In the genomic region with DNA sequence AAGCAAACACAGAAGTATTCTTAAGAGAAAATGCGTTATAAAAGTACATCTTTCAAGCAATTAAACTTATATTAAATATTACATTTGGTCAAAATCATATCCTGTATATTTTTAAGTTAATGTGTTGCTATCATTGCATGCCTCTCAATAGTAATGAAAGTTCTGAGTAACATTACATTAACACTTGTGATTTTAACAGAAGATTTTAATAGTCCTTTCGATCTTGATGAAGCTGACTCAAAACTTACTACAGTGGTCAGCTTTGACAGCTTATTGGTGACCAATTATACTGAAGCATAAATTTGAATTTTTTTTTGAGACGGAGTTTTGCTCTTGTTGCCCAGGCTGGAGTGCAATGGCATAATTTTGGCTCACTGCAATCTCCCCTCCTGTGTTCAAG, we compare ENCODE assay signal across 28 cellular contexts.
"Had no signal": no experiment of that assay in that cellular context is flagged by ENCODE, and none has a peak within 500 bp of the region (broad histone marks: within the 10 kb centered on the region; RNA-seq: fewer than 3 reads in every experiment).

No MANE protein-coding gene starts in this region.

- DNase-seq: activated effector memory CD4-positive, alpha-beta T cell treated with anti-CD3 and anti-CD28 coated beads, Interleukin-2, amount 50 U/mL, for 16 hours; activated effector memory CD4-positive, alpha-beta T cell treated with Interleukin-2 at 50 U/mL for 16 hours; activated gamma-delta T cell; activated gamma-delta T cell treated with Interleukin-2 at 50 U/mL for 16 hours; activated naive CD4-positive, alpha-beta T cell; activated naive CD4-positive, alpha-beta T cell treated with anti-CD3 and anti-CD28 coated beads for 36 hours; activated naive CD4-positive, alpha-beta T cell treated with anti-CD3 and anti-CD28 coated beads, Interleukin-2, amount 10 ng/mL, durations not matched to agents 7 days and 5 days; activated naive CD4-positive, alpha-beta T cell treated with anti-CD3 and anti-CD28 coated beads, Interleukin-2, amount 50 U/mL, for 16 hours; activated naive CD4-positive, alpha-beta T cell treated with Interleukin-2 at 50 U/mL for 16 hours; activated naive CD8-positive, alpha-beta T cell treated with anti-CD3 and anti-CD28 coated beads for 36 hours; activated naive CD8-positive, alpha-beta T cell treated with anti-CD3 and anti-CD28 coated beads, Interleukin-2, amount 10 ng/mL, durations not matched to agents 7 days and 5 days; activated naive CD8-positive, alpha-beta T cell treated with anti-CD3 and anti-CD28 coated beads, Interleukin-2, amount 50 U/mL, for 24 hours; activated T-cell treated with anti-CD3 and anti-CD28 coated beads, Interleukin-2, amount 50 U/mL, for 24 hours; activated T-cell treated with anti-CD3 and anti-CD28 coated beads, Interleukin-2, amount 50 U/mL, for 4 hours; activated T-cell treated with anti-CD3 and anti-CD28 coated beads, Interleukin-2, amount 50 U/mL, for 48 hours; activated T-cell treated with anti-CD3 and anti-CD28 coated beads, Interleukin-2, amount 50 U/mL, for 72 hours; adrenal gland; amniotic stem cell; amygdala; anterior cingulate cortex; aorta; body of pancreas; brain microvascular endothelial cell; caudate nucleus; central memory CD4-positive, alpha-beta T cell; cerebellar nuclear complex had no signal

- ATAC-seq: activated naive CD4-positive, alpha-beta T cell treated with anti-CD3 and anti-CD28 coated beads, Interleukin-2, amount 50 U/mL, for 72 hours; activated naive CD8-positive, alpha-beta T cell treated with anti-CD3 and anti-CD28 coated beads, Interleukin-2, amount 50 U/mL, for 24 hours; activated T-cell treated with anti-CD3 and anti-CD28 coated beads, Interleukin-2, amount 50 U/mL, for 4 hours; activated T-cell treated with anti-CD3 and anti-CD28 coated beads, Interleukin-2, amount 50 U/mL, for 72 hours; activated T-helper 17 cell treated with anti-CD3 and anti-CD28 coated beads, Interleukin-2, amount 50 U/mL, for 72 hours; body of pancreas had no signal
